In the genomic region with DNA sequence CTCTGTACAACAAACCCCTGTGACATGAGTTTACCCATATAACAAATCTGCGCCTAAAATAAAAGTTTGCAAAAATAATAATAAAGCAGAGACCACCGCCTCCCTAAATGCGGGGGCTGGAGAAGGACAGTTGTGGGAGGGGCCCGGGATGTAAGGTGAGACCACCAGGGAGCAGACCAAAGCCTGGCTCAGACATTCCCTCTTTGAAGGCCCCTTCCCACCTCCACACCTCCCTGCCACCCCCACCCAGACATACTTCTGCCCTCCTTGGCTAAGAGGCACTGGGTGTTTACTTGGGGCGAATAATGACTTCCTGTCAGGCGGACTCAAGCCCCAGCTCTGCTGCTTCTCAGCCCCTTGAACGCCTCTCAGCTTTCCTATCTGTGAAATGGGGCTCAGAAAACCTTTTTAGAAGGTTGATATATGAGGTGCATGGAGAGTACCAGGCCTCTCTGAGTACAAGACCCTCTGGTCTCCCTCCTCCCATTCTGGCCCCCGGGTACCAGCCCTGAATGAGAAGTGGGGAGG, we compare ENCODE assay signal across 2 cellular contexts.
TF ChIP-seq lines count a peak whose summit lies in the region.

No MANE protein-coding gene starts in this region.

TF ChIP-seq in SK-N-SH, 30 proteins besides CTCF, POLR2A, EP300 and RAD21 (continued from another document):
- TF ChIP-seq FOXM1 (IDR thresholded peaks at IDR 0.05; ENCODE audit: low read depth), result no peak
- TF ChIP-seq RCOR1 (IDR thresholded peaks at IDR 0.05; ENCODE audit: low read length), result no peak
- no peak for TF ChIP-seq TCF12 (IDR thresholded peaks at IDR 0.05)
- TF ChIP-seq, protein P1, sequence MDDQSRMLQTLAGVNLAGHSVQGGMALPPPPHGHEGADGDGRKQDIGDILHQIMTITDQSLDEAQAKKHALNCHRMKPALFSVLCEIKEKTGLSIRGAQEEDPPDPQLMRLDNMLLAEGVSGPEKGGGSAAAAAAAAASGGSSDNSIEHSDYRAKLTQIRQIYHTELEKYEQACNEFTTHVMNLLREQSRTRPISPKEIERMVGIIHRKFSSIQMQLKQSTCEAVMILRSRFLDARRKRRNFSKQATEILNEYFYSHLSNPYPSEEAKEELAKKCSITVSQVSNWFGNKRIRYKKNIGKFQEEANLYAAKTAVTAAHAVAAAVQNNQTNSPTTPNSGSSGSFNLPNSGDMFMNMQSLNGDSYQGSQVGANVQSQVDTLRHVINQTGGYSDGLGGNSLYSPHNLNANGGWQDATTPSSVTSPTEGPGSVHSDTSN (IDR thresholded peaks at IDR 0.05), result no peak
- no peak for TF ChIP-seq TAF1 (IDR thresholded peaks at IDR 0.05; ENCODE audit: borderline replicate concordance, low read depth, low read length)
TF ChIP-seq in SK-N-SH: peak in this region for 0.

TF ChIP-seq in SK-N-SH treated with all-trans-retinoic acid at 6 μM for 48 hours, 23 proteins besides CTCF, POLR2A, EP300 and RAD21 (continued from another document):
- TF ChIP-seq, protein P2, sequence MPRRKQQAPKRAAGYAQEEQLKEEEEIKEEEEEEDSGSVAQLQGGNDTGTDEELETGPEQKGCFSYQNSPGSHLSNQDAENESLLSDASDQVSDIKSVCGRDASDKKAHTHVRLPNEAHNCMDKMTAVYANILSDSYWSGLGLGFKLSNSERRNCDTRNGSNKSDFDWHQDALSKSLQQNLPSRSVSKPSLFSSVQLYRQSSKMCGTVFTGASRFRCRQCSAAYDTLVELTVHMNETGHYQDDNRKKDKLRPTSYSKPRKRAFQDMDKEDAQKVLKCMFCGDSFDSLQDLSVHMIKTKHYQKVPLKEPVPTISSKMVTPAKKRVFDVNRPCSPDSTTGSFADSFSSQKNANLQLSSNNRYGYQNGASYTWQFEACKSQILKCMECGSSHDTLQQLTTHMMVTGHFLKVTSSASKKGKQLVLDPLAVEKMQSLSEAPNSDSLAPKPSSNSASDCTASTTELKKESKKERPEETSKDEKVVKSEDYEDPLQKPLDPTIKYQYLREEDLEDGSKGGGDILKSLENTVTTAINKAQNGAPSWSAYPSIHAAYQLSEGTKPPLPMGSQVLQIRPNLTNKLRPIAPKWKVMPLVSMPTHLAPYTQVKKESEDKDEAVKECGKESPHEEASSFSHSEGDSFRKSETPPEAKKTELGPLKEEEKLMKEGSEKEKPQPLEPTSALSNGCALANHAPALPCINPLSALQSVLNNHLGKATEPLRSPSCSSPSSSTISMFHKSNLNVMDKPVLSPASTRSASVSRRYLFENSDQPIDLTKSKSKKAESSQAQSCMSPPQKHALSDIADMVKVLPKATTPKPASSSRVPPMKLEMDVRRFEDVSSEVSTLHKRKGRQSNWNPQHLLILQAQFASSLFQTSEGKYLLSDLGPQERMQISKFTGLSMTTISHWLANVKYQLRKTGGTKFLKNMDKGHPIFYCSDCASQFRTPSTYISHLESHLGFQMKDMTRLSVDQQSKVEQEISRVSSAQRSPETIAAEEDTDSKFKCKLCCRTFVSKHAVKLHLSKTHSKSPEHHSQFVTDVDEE (CRISPR knock-in tag; IDR thresholded peaks at IDR 0.05), result no peak
- no peak for TF ChIP-seq ZNF8 (CRISPR knock-in tag; IDR thresholded peaks at IDR 0.05)
- TF ChIP-seq, protein P3, sequence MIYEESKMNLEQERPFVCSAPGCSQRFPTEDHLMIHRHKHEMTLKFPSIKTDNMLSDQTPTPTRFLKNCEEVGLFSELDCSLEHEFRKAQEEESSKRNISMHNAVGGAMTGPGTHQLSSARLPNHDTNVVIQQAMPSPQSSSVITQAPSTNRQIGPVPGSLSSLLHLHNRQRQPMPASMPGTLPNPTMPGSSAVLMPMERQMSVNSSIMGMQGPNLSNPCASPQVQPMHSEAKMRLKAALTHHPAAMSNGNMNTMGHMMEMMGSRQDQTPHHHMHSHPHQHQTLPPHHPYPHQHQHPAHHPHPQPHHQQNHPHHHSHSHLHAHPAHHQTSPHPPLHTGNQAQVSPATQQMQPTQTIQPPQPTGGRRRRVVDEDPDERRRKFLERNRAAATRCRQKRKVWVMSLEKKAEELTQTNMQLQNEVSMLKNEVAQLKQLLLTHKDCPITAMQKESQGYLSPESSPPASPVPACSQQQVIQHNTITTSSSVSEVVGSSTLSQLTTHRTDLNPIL (CRISPR knock-in tag; IDR thresholded peaks at IDR 0.05; ENCODE audit: low read depth), result no peak
- TF ChIP-seq OSR1 (CRISPR knock-in tag; IDR thresholded peaks at IDR 0.05), result no peak
- TF ChIP-seq ZC3H10 (CRISPR knock-in tag; IDR thresholded peaks at IDR 0.05), result no peak
- no peak for TF ChIP-seq ARNTL (CRISPR knock-in tag; IDR thresholded peaks at IDR 0.05; ENCODE audit: borderline replicate concordance, low read depth)
- TF ChIP-seq ISL1 (CRISPR knock-in tag; IDR thresholded peaks at IDR 0.05), result no peak
- TF ChIP-seq BACH2 (CRISPR knock-in tag; IDR thresholded peaks at IDR 0.05; ENCODE audit: borderline replicate concordance), result no peak
- no peak for TF ChIP-seq TCF4 (CRISPR knock-in tag; IDR thresholded peaks at IDR 0.05; ENCODE audit: borderline replicate concordance)
